ENCODE assay signal across 1 cellular context in genomic region chr7:28587211-28587610, GRCh38.
TF ChIP-seq lines count a peak whose summit lies in the region.

No MANE protein-coding gene starts in this region.

TF ChIP-seq in IMR-90, 13 proteins besides CTCF, POLR2A, EP300 and RAD21 (continued from another document):
- TF ChIP-seq FOS (IDR thresholded peaks at IDR 0.05; ENCODE audit: low read depth, low read length): no peak
